In the genomic region with DNA sequence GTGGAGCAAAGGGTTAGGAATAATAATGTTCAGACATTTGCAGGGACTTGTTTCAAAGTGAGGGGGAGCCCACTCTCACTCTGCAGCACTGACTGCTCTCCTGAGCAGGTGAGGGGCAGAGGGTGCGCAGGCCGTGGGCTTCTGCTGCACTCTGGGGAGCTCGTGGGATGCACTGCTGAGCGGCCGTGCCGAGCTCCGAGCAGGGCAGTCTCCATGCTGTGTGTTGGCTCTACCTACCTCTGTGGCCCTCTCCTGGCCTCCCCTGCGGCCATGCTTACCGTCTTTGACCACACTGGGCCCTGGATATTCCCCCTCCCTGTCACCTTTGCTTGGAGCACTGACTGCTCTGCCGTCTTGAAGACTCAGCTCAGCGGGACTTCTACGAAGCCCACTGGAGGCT, we compare ENCODE assay signal across 17 cellular contexts. TPM values are rescaled to one million over a fixed set of nuclear protein-coding genes. Genes with fewer than 3 reads are reported as not detected.
DNase-seq lines count a peak whose midpoint lies in the region; ATAC-seq, FAIRE-seq and TF ChIP-seq lines count a peak whose summit lies in the region.
"Had no signal": no experiment of that assay in that cellular context is flagged by ENCODE, and none has a peak within 500 bp of the region (broad histone marks: within the 10 kb centered on the region; RNA-seq: fewer than 3 reads in every experiment).

No MANE protein-coding gene starts in this region.

- TF ChIP-seq POLR2A in K562 (conservative IDR thresholded peaks at IDR 0.05): no peak

- H3K4me1 Mint-ChIP-seq in GM23338 (peaks cover 16% of the 10 kb centered on the region), neural progenitor cell (peaks cover 49% of the 10 kb centered on the region)

- H3K4me1 ChIP-seq in BLaER1 treated with 17β-estradiol and CSF1 and Interleukin-3, amounts not matched to agents 10 nM and 100 nM: peaks cover 15 to 34% (median 28%) of the 10 kb centered on the region in 10 experiments; a peak in 19 of 20 replicates
- H3K4me1 ChIP-seq in GM23338 (ENCODE audit: insufficient read depth): no peaks in the 10 kb centered on the region; the same call in 1 of the 2 replicates
- peaks cover 0 to 30% of the 10 kb centered on the region in 2 experiments; a peak in 2 of 5 replicates for H3K4me1 ChIP-seq in K562 (replicated peaks in 1 of 2; ENCODE audit: control insufficient read depth in 2 of 2, insufficient read depth in 2 of 2, low read length in 2 of 2)
- peaks cover 6% of the 10 kb centered on the region for H3K4me1 ChIP-seq in neural progenitor cell
- H3K4me1 ChIP-seq in PC-9 (replicated peaks; ENCODE audit: insufficient read depth): no peaks in the 10 kb centered on the region
- H3K4me1 ChIP-seq: A549 had no signal

- H3K4me2 ChIP-seq in BLaER1 treated with 17β-estradiol and CSF1 and Interleukin-3, amounts not matched to agents 10 nM and 100 nM: peak overlapping the region in 9 of 11 experiments; percentile 30 to 54 (median 39); a peak in 13 of 22 replicates
- H3K4me2 ChIP-seq in GM23338 (no peak overlapping the region), K562 (ENCODE audit: insufficient read depth, low read length) (no peak overlapping the region), neural progenitor cell (no peak overlapping the region), PC-9 (no peak overlapping the region)
- H3K4me2 ChIP-seq: A549 had no signal

- in situ Hi-C loops in K562 (cut with MboI): loop anchor here (5.0 kb wide), 1 partner anchor 37 kb away; no protein-coding TSS in a partner anchor

- H3K9me1 ChIP-seq in K562 (ENCODE audit: control insufficient read depth, insufficient read depth, low read length): no peaks in the 10 kb centered on the region

- TF ChIP-seq CTCF in GM23338 (conservative IDR thresholded peaks at IDR 0.05; ENCODE audit: low read depth in 2 of 2) (no peak), K562 (IDR thresholded peaks at IDR 0.05 in 2 of 3, conservative IDR thresholded peaks at IDR 0.05 in 1 of 3; ENCODE audit: insufficient read depth in 2 of 3, low read depth in 1 of 3, low read length in 3 of 3) (no peak), neural progenitor cell (IDR thresholded peaks at IDR 0.05) (no peak), PC-9 (conservative IDR thresholded peaks at IDR 0.05) (no peak)

- H2AFZ ChIP-seq in GM23338 (no peak overlapping the region), K562 (ENCODE audit: low read depth, low read length) (no peak overlapping the region), neural progenitor cell (replicated peaks) (no peak overlapping the region), PC-9 (no peak overlapping the region)

- H3K9me3 Mint-ChIP-seq in GM23338 (peaks cover 3% of the 10 kb centered on the region; the same call in 1 of the 3 replicates), neural progenitor cell (peaks cover 5% of the 10 kb centered on the region)
- H3K9me3 Mint-ChIP-seq: CD4-positive, alpha-beta T cell had no signal

- H4K20me1 ChIP-seq in BLaER1 treated with 17β-estradiol and CSF1 and Interleukin-3, amounts not matched to agents 10 nM and 100 nM: peaks cover 0 to 47% (median 0%) of the 10 kb centered on the region in 11 experiments; a peak in 8 of 22 replicates
- no peaks in the 10 kb centered on the region; the same call in none of the 2 replicates for H4K20me1 ChIP-seq in GM23338 (replicated peaks; ENCODE audit: insufficient read depth)
- H4K20me1 ChIP-seq in K562 (replicated peaks; ENCODE audit: control insufficient read depth, insufficient read depth, low read length): no peaks in the 10 kb centered on the region; the same call in 1 of the 2 replicates
- peaks cover 4% of the 10 kb centered on the region for H4K20me1 ChIP-seq in neural progenitor cell (ENCODE audit: low read depth)
- no peaks in the 10 kb centered on the region for H4K20me1 ChIP-seq in PC-9 (ENCODE audit: insufficient read depth)

- H3K27ac ChIP-seq in BLaER1 treated with 17β-estradiol and CSF1 and Interleukin-3, amounts not matched to agents 10 nM and 100 nM: no peak overlapping the region
- H3K27ac ChIP-seq in GM23338 (ENCODE audit: low read depth) (no peak overlapping the region), K562 (ENCODE audit: extremely low read depth, low read depth, low read length) (no peak overlapping the region), neural progenitor cell (no peak overlapping the region), PC-9 (no peak overlapping the region)
- H3K27ac ChIP-seq: A549 had no signal

- TF ChIP-seq EP300 in K562 (IDR thresholded peaks at IDR 0.05; ENCODE audit: low read length): no peak

- H3K27me3 ChIP-seq in BLaER1 treated with 17β-estradiol and CSF1 and Interleukin-3, amounts not matched to agents 10 nM and 100 nM: no peaks in the 10 kb centered on the region
- H3K27me3 ChIP-seq in GM23338 (ENCODE audit: insufficient read depth) (no peaks in the 10 kb centered on the region), K562 (ENCODE audit: control insufficient read depth in 2 of 2, insufficient read depth in 2 of 2, low read length in 2 of 2) (no peaks in the 10 kb centered on the region), neural progenitor cell (no peaks in the 10 kb centered on the region), PC-9 (ENCODE audit: insufficient read depth, low read depth) (no peaks in the 10 kb centered on the region)

- H3K36me3 Mint-ChIP-seq in GM23338 (ENCODE audit: low read depth) (no peaks in the 10 kb centered on the region), neural progenitor cell (no peaks in the 10 kb centered on the region)

- H3K4me3 Mint-ChIP-seq in GM23338 (no peak overlapping the region), neural progenitor cell (no peak overlapping the region)
- H3K4me3 Mint-ChIP-seq: CD4-positive, alpha-beta T cell had no signal

- BruUV-seq in K562 (replicated peaks; lab: Mats Ljungman, UMichigan) (no TSS peak), PC-9 (replicated peaks; lab: Mats Ljungman, UMichigan) (no TSS peak)

- ATAC-seq in GM23338 (peak; percentile 6; the same call in 1 of the 3 replicates), K562 (peak; percentile 11; the same call in 2 of the 3 replicates), GM18907 (IDR thresholded peaks at IDR 0.05; ENCODE audit: unreplicated experiment) (no peak), GM21360 (IDR thresholded peaks at IDR 0.05; ENCODE audit: unreplicated experiment) (no peak)
- ATAC-seq: A549, GM12878 had no signal

- no peak overlapping the region for H3K4me3 ChIP-seq in BLaER1 treated with 17β-estradiol and CSF1 and Interleukin-3, amounts not matched to agents 10 nM and 100 nM
- H3K4me3 ChIP-seq in GM23338 (no peak overlapping the region), K562 (no peak overlapping the region), neural progenitor cell (no peak overlapping the region), PC-9 (no peak overlapping the region)
- H3K4me3 ChIP-seq: A549, GM12878 had no signal

- CTCF ChIA-PET in K562 (lab: Yijun Ruan, JAX; ENCODE audit: low intra/inter-chr PET ratio): interaction anchor here (1.3 kb wide), 1 partner anchor 33 kb away, joined by 3 read pairs; the partner anchor contains the start of gene CRB2
- CTCF ChIA-PET in PC-9 (lab: Charles Lee): no interaction called here

- H3K9me3 ChIP-seq in BLaER1 treated with 17β-estradiol and CSF1 and Interleukin-3, amounts not matched to agents 10 nM and 100 nM (replicated peaks in 1 of 11): peaks cover 0 to 12% (median 7%) of the 10 kb centered on the region in 11 experiments; a peak in 15 of 22 replicates
- peaks cover 2% of the 10 kb centered on the region; the same call in 1 of the 2 replicates for H3K9me3 ChIP-seq in K562 (replicated peaks; ENCODE audit: control insufficient read depth, insufficient read depth, low read depth, low read length)
- no peaks in the 10 kb centered on the region for H3K9me3 ChIP-seq in neural progenitor cell (ENCODE audit: low read depth)
- no peaks in the 10 kb centered on the region for H3K9me3 ChIP-seq in PC-9 (ENCODE audit: insufficient read depth, low read depth)
- H3K9me3 ChIP-seq: A549 had no signal

- no peak overlapping the region for H3K27ac Mint-ChIP-seq in GM23338
- peak overlapping the region; percentile 64 for H3K27ac Mint-ChIP-seq in neural progenitor cell
- H3K27ac Mint-ChIP-seq: CD4-positive, alpha-beta T cell had no signal

- no peak for TF ChIP-seq RAD21 in K562 (CRISPR knock-in tag; conservative IDR thresholded peaks at IDR 0.05 in 1 of 2, IDR thresholded peaks at IDR 0.05 in 1 of 2)

- H3K79me2 ChIP-seq in GM23338 (replicated peaks; ENCODE audit: insufficient read depth): no peaks in the 10 kb centered on the region
- no peaks in the 10 kb centered on the region for H3K79me2 ChIP-seq in K562 (ENCODE audit: control insufficient read depth, insufficient read depth, low read length)
- no peaks in the 10 kb centered on the region for H3K79me2 ChIP-seq in neural progenitor cell (ENCODE audit: low read depth)
- H3K79me2 ChIP-seq in PC-9 (ENCODE audit: low read depth): no peaks in the 10 kb centered on the region

- H3K9me2 ChIP-seq in GM23338 (ENCODE audit: insufficient read depth) (no peaks in the 10 kb centered on the region), PC-9 (ENCODE audit: insufficient read depth) (no peaks in the 10 kb centered on the region)

- POLR2A ChIA-PET in K562 (lab: Yijun Ruan, JAX): interaction anchor here (0.7 kb wide), 1 partner anchor 129 kb away, joined by 3 read pairs; no protein-coding TSS in a partner anchor
- POLR2A ChIA-PET in PC-9 (lab: Charles Lee; ENCODE audit: unreplicated experiment): no interaction called here

- H3K27me3 Mint-ChIP-seq in GM23338 (ENCODE audit: insufficient read depth, low read depth, poor library complexity) (peaks cover 21% of the 10 kb centered on the region), neural progenitor cell (ENCODE audit: insufficient read depth, low read depth) (peaks cover 15% of the 10 kb centered on the region)
- H3K27me3 Mint-ChIP-seq: CD4-positive, alpha-beta T cell had no signal

- no peaks in the 10 kb centered on the region; the same call in 1 of the 2 replicates for H3F3A ChIP-seq in GM23338 (replicated peaks; ENCODE audit: low read depth)
- H3F3A ChIP-seq in neural progenitor cell (ENCODE audit: low read depth): peaks cover 19% of the 10 kb centered on the region
- H3F3A ChIP-seq in PC-9 (ENCODE audit: insufficient read depth, low read depth): no peaks in the 10 kb centered on the region

- peak overlapping the region in 1 of 11 experiments; percentile 41; a peak in 1 of 22 replicates for H3K9ac ChIP-seq in BLaER1 treated with 17β-estradiol and CSF1 and Interleukin-3, amounts not matched to agents 10 nM and 100 nM
- H3K9ac ChIP-seq in K562 (ENCODE audit: insufficient read depth in 1 of 2, low read depth in 2 of 2, low read length in 2 of 2) (no peak overlapping the region), neural progenitor cell (no peak overlapping the region)

- H3K36me3 ChIP-seq in BLaER1 treated with 17β-estradiol and CSF1 and Interleukin-3, amounts not matched to agents 10 nM and 100 nM: peaks cover 0 to 10% (median 0%) of the 10 kb centered on the region in 11 experiments; a peak in 2 of 22 replicates
- no peaks in the 10 kb centered on the region for H3K36me3 ChIP-seq in GM23338 (ENCODE audit: insufficient read depth)
- no peaks in the 10 kb centered on the region for H3K36me3 ChIP-seq in K562 (ENCODE audit: control insufficient read depth, insufficient read depth, low read length)
- H3K36me3 ChIP-seq in neural progenitor cell: no peaks in the 10 kb centered on the region
- no peaks in the 10 kb centered on the region for H3K36me3 ChIP-seq in PC-9 (ENCODE audit: low read depth)

- DNase-seq in GM23338 (ENCODE audit: low spot score) (no peak), K562 (ENCODE audit: extremely low read depth in 1 of 4, low spot score in 3 of 4) (no peak), neural progenitor cell (ENCODE audit: low spot score) (no peak), PC-9 (no peak)
- no peak for DNase-seq in stimulated activated CD4-positive, alpha-beta T cell treated with anti-CD3 and anti-CD28 coated beads, Interleukin-2, amount 100 ng/mL, for 48 hours
- DNase-seq: CD4-positive, alpha-beta T cell; DMS79; IMR-90; KG1 had no signal

- 48% methylated on average over 11 of the region's 12 CpGs for WGBS in K562 (ENCODE audit: insufficient coverage, low coverage, missing lambda C conversion rate)

- no peak for FAIRE-seq in K562 (lab: Jason Lieb, UNC)
- FAIRE-seq: A549, GM12878, GM18507, H54 had no signal

- intact Hi-C loops in K562 (cut with micrococcal nuclease): no loop called here
- intact Hi-C loops in PC-9 (cut with micrococcal nuclease; ENCODE audit: unreplicated experiment): no loop called here

RNA-seq across cellular contexts. Expression of gene CRB2, which starts 33.7 kb away (rescaled TPM):
- total RNA-seq in GM23338 (2014; rRNA removed; shearing (Covaris generic)): 9.8 and 10.2 TPM in 2 replicates
- polyA plus RNA-seq in GM23338 (2016; fragmentation: Nextera tagmentation; extraction: Ambion mirVana) (0.34 and 0.50 TPM in 2 replicates), K562 (2011; rRNA removed) (0.18 and 0.28 TPM in 2 replicates), K562 (2014; fragmentation: Illumina TruSeq; extraction: Trizol) (0.13 and 0.29 TPM in 2 replicates), K562 (2014; fragmentation: Nextera tagmentation; extraction: Ambion mirVana) (not detected), K562 (2014; rRNA removed) (0.43 and 0.44 TPM in 2 replicates)
- total RNA-seq in K562 (2011; cell fraction: chromatin; rRNA removed; ENCODE audit: low replicate concordance): 0.67 and 3.0 TPM in 2 replicates
- 2.5 and 3.2 TPM in 2 replicates for total RNA-seq in K562 (2011; cell fraction: nucleolus; rRNA removed)
- 0.76 and 0.88 TPM in 2 replicates for total RNA-seq in K562 (2011; cell fraction: nucleoplasm; rRNA removed)
- total RNA-seq in K562 (2014; rRNA removed) (0.53 and 0.64 TPM in 2 replicates), K562 (2014; rRNA removed; fragmentation: Illumina TruSeq; extraction: Trizol) (0.13 and 0.18 TPM in 2 replicates), K562 (2015; rRNA removed; fragmentation: Illumina TruSeq; extraction: Trizol) (0.25 and 0.38 TPM in 2 replicates), K562 (2021) (1.2 and 1.3 TPM in 2 replicates), neural progenitor cell (ENCODE audit: low replicate concordance) (18.5 and 70.7 TPM in 2 replicates), PC-9 (2021) (not detected in 2 replicates)
- polyA plus RNA-seq in K562 (2011; cell fraction: cytosol; rRNA removed): 0.19 and 0.67 TPM in 2 replicates
- 1.3 and 2.9 TPM in 2 replicates for polyA plus RNA-seq in K562 (2011; cell fraction: nucleus; rRNA removed)
- 0.25 and 0.68 TPM in 2 replicates for polyA plus RNA-seq in K562 (2012)
- 0.24 and 0.91 TPM in 2 replicates for polyA minus RNA-seq in K562 (2011; rRNA and poly(A)+ RNA removed)
- polyA minus RNA-seq in K562 (2011; cell fraction: cytosol; rRNA and poly(A)+ RNA removed): 1.3 and 2.3 TPM in 2 replicates
- 1.1 and 1.2 TPM in 2 replicates for polyA minus RNA-seq in K562 (2011; cell fraction: nucleus; rRNA and poly(A)+ RNA removed)
- total RNA-seq: CD4-positive, alpha-beta T cell; IMR-90 had no signal
- polyA plus RNA-seq: BJ, IMR-90 had no signal

Comparison
In these comparisons a context has a peak if more than half of its experiments do, and no peak if none do; other contexts are left out.
1. H3K4me2 ChIP-seq: peak in BLaER1 treated with 17β-estradiol and CSF1 and Interleukin-3, amounts not matched to agents 10 nM and 100 nM (9 of 11); none in GM23338 (single experiment), K562 (single experiment), neural progenitor cell (single experiment) and PC-9 (single experiment).
2. ATAC-seq: peak in GM23338 (single experiment) and K562 (single experiment); none in GM18907 (single experiment) and GM21360 (single experiment).